ENCODE assay signal across 8 cellular contexts in genomic region chr2:33476100-33476792, GRCh38. TPM values are rescaled to one million over a fixed set of nuclear protein-coding genes. Genes with fewer than 3 reads are reported as not detected.
A peak's percentile ranks its signal among the peaks of the same experiment; 100 is the strongest.
DNase-seq lines count a peak whose midpoint lies in the region; ATAC-seq, FAIRE-seq and TF ChIP-seq lines count a peak whose summit lies in the region.

RASGRP3 (plus strand) TSS chr2:33476649; CDS start chr2:33515137, 38,488 bp downstream.

- H3K9me3 ChIP-seq in HUES64 (ENCODE audit: insufficient read depth, low read depth, low read length) (0 out of 2 replicates have a peak, but pooled peaks cover 4% of the 10 kb centered on the region), RWPE2 (ENCODE audit: severe bottlenecking) (no peaks in the 10 kb centered on the region), neuronal stem cell (replicated peaks in 1 of 2; ENCODE audit: control insufficient read depth in 2 of 2, insufficient read depth in 1 of 2, low read depth in 1 of 2, low read length in 2 of 2) (peaks cover 3 to 5% of the 10 kb centered on the region in 2 donors), subcutaneous abdominal adipose tissue (ENCODE audit: control insufficient read depth in 5 of 5, low read length in 5 of 5) (no peaks in the 10 kb centered on the region)

- peak within 1 kb of the TSS; percentile 53 for H3K4me3 ChIP-seq in HUES64 (ENCODE audit: low read length)
- H3K4me3 ChIP-seq in RWPE2 (ENCODE audit: severe bottlenecking) = peak within 1 kb of the TSS; percentile 40
- H3K4me3 ChIP-seq in neuronal stem cell (ENCODE audit: low read length in 2 of 2) = peak within 1 kb of the TSS in 1 of 2 donors; percentile 39
- peak within 1 kb of the TSS; percentile 71 to 99 (median 84) for H3K4me3 ChIP-seq in subcutaneous abdominal adipose tissue (ENCODE audit: low read depth in 1 of 5, low read length in 5 of 5)

- H2AFZ ChIP-seq in neuronal stem cell (ENCODE audit: low read length) = peak within 1 kb of the TSS; percentile 89

- no peak for TF ChIP-seq CTCF in RWPE2 (IDR thresholded peaks at IDR 0.05; ENCODE audit: poor library complexity, severe bottlenecking)

- no peaks in the 10 kb centered on the region for H3K36me3 ChIP-seq in HUES64 (ENCODE audit: insufficient read depth, low read length)
- no peaks in the 10 kb centered on the region for H3K36me3 ChIP-seq in RWPE2 (ENCODE audit: low read depth)
- no peaks in the 10 kb centered on the region for H3K36me3 ChIP-seq in neuronal stem cell (replicated peaks in 1 of 2; ENCODE audit: control insufficient read depth in 2 of 2, insufficient read depth in 2 of 2, low read length in 2 of 2)
- H3K36me3 ChIP-seq in subcutaneous abdominal adipose tissue (ENCODE audit: control insufficient read depth in 5 of 5, insufficient read depth in 5 of 5, low read length in 5 of 5) = no peaks in the 10 kb centered on the region

- H2AK5ac ChIP-seq in neuronal stem cell (ENCODE audit: low read depth, low read length) = no peak within 1 kb of the TSS

- no peak within 1 kb of the TSS for H3K27ac ChIP-seq in HUES64 (ENCODE audit: low read depth, low read length)
- no peak within 1 kb of the TSS for H3K27ac ChIP-seq in RWPE2 (ENCODE audit: poor library complexity, severe bottlenecking)
- H3K27ac ChIP-seq in neuronal stem cell (replicated peaks; ENCODE audit: low read length) = no peak within 1 kb of the TSS
- H3K27ac ChIP-seq in subcutaneous abdominal adipose tissue (ENCODE audit: low read depth, low read length) = peak within 1 kb of the TSS; percentile 78

- H3K4me1 ChIP-seq in HUES64 (ENCODE audit: insufficient read depth, low read length) = no peaks in the 10 kb centered on the region; the same call in 1 of the 2 replicates
- H3K4me1 ChIP-seq in RWPE2 (ENCODE audit: insufficient read depth, poor library complexity, severe bottlenecking) = no peaks in the 10 kb centered on the region
- peaks cover 0 to 8% of the 10 kb centered on the region in 2 donors for H3K4me1 ChIP-seq in neuronal stem cell (ENCODE audit: control insufficient read depth in 2 of 2, insufficient read depth in 1 of 2, low read depth in 1 of 2, low read length in 2 of 2)
- H3K4me1 ChIP-seq in subcutaneous abdominal adipose tissue (ENCODE audit: control insufficient read depth in 5 of 5, insufficient read depth in 5 of 5, low read length in 5 of 5) = peaks cover 4 to 45% (median 14%) of the 10 kb centered on the region in 5 donors

- WGBS in HUES64 = 28% methylated on average over 16 of the region's 18 CpGs
- no CpG with 5 or more reads among the region's 18 CpGs for WGBS in neuronal stem cell (ENCODE audit: extremely low coverage in 2 of 2, insufficient read length in 2 of 2, insufficient replicate concordance in 1 of 2), 2 donors

- no peak within 1 kb of the TSS for H2BK5ac ChIP-seq in neuronal stem cell (ENCODE audit: low read length)

- FAIRE-seq in frontal cortex (lab: Jason Lieb, UNC) = no peak

- no peak within 1 kb of the TSS for H4K91ac ChIP-seq in neuronal stem cell (ENCODE audit: low read depth, low read length, poor library complexity)

- H2BK12ac ChIP-seq in neuronal stem cell (ENCODE audit: low read length) = no peak within 1 kb of the TSS

- H3K4me2 ChIP-seq in neuronal stem cell (ENCODE audit: insufficient read depth, low read length, poor library complexity, severe bottlenecking) = peak within 1 kb of the TSS; percentile 44

- H3K14ac ChIP-seq in neuronal stem cell (ENCODE audit: low read length) = no peak within 1 kb of the TSS

- no peak within 1 kb of the TSS for H3K23ac ChIP-seq in neuronal stem cell (ENCODE audit: low read depth, low read length, poor library complexity)

- H3K9ac ChIP-seq in HUES64 (ENCODE audit: low read depth, low read length) (peak within 1 kb of the TSS; percentile 27; the same call in 1 of the 2 replicates), neuronal stem cell (ENCODE audit: low read depth, low read length, poor library complexity) (no peak within 1 kb of the TSS), subcutaneous abdominal adipose tissue (ENCODE audit: low read length in 5 of 5) (peak within 1 kb of the TSS; percentile 61 to 87 (median 74))

- peaks cover 3% of the 10 kb centered on the region for H3K27me3 ChIP-seq in HUES64 (ENCODE audit: insufficient read depth, low read length)
- no peaks in the 10 kb centered on the region for H3K27me3 ChIP-seq in RWPE2 (ENCODE audit: insufficient read depth, poor library complexity, severe bottlenecking)
- peaks cover 0 to 7% (median 0%) of the 10 kb centered on the region in 3 experiments for H3K27me3 ChIP-seq in neuronal stem cell (ENCODE audit: control insufficient read depth in 3 of 3, insufficient read depth in 3 of 3, low read depth in 1 of 3, low read length in 3 of 3)
- H3K27me3 ChIP-seq in subcutaneous abdominal adipose tissue (ENCODE audit: control insufficient read depth in 5 of 5, insufficient read depth in 4 of 5, low read length in 5 of 5) = no peaks in the 10 kb centered on the region

- no peak within 1 kb of the TSS for H2BK120ac ChIP-seq in neuronal stem cell (ENCODE audit: low read depth, low read length)

- no peak within 1 kb of the TSS for H3K4ac ChIP-seq in neuronal stem cell (ENCODE audit: low read length)

- H3K18ac ChIP-seq in neuronal stem cell (ENCODE audit: low read length) = peak within 1 kb of the TSS; percentile 24

- no peaks in the 10 kb centered on the region for H3K79me1 ChIP-seq in neuronal stem cell (ENCODE audit: low read depth, low read length)

- ATAC-seq in GM21515 (IDR thresholded peaks at IDR 0.05; ENCODE audit: unreplicated experiment) (peak; percentile 52), RWPE2 (ENCODE audit: low read depth) (peak; percentile 86)

- peak; percentile 81 for DNase-seq in DMS53 (lab: John Stamatoyannopoulos, UW)
- DNase-seq in RWPE2 (ENCODE audit: low spot score) = no peak
- peak; percentile 5 to 54 (median 40) for DNase-seq in activated naive CD4-positive, alpha-beta T cell (lab: John Stamatoyannopoulos, UW)
- DNase-seq in frontal cortex (ENCODE audit: low spot score in 2 of 2) = peak; percentile 23 to 45
- DNase-seq in neuronal stem cell (ENCODE audit: low spot score) = peak; percentile 18

- no peak within 1 kb of the TSS for H2BK15ac ChIP-seq in neuronal stem cell (ENCODE audit: low read length)

- H4K8ac ChIP-seq in neuronal stem cell (ENCODE audit: low read depth, low read length) = no peak within 1 kb of the TSS

RNA-seq across cellular contexts. Expression of gene RASGRP3, which starts in this region (rescaled TPM):
- polyA plus RNA-seq in HUES64 (2013, experiment 1 of 2) = 0.20 TPM
- polyA plus RNA-seq in HUES64 (2013, experiment 2 of 2) = 0.25 TPM
- total RNA-seq in frontal cortex = 7.7 TPM
- polyA plus RNA-seq in neuronal stem cell (2013, experiment 1 of 2) = 0.01 TPM
- polyA plus RNA-seq in neuronal stem cell (2013, experiment 2 of 2) = not detected
